8 cellular contexts compared by ENCODE assay signal in genomic region chr11:26753738-26754504, GRCh38. TPM values are rescaled to one million over a fixed set of nuclear protein-coding genes. Genes with fewer than 3 reads are reported as not detected.
DNase-seq lines count a peak whose midpoint lies in the region; ATAC-seq, FAIRE-seq and TF ChIP-seq lines count a peak whose summit lies in the region.

No MANE protein-coding gene starts in this region.

- no peaks in the 10 kb centered on the region for H3K36me3 ChIP-seq in bronchial epithelial cell (ENCODE audit: control insufficient read depth, insufficient read depth, low read length)
- H3K36me3 ChIP-seq in uterus, result no peaks in the 10 kb centered on the region

- H3K4me1 ChIP-seq in uterus, result no peaks in the 10 kb centered on the region

- TF ChIP-seq POLR2A in uterus (IDR thresholded peaks at IDR 0.05), result no peak

- no peaks in the 10 kb centered on the region for H3K9me3 ChIP-seq in uterus

- no peak overlapping the region for H3K27ac ChIP-seq in uterus

- H3K27me3 ChIP-seq in bronchial epithelial cell (ENCODE audit: control insufficient read depth, insufficient read depth, low read length) (no peaks in the 10 kb centered on the region), uterus (no peaks in the 10 kb centered on the region)

- in situ Hi-C loops in GM13976 (cut with MboI; ENCODE audit: low sequenced_read_pairs, unreplicated experiment), result loop anchor here (25.0 kb wide), 2 partner anchors 408 to 733 kb away; no protein-coding TSS in a partner anchor

- H3K4me3 ChIP-seq in bronchial epithelial cell (ENCODE audit: low read depth, low read length) (no peak overlapping the region), uterus (no peak overlapping the region)

- FAIRE-seq in A204.1 (lab: Jason Lieb, UNC), result peak; percentile 95
- FAIRE-seq in bronchial epithelial cell (lab: Jason Lieb, UNC), result no peak

- peak; percentile 73 for ATAC-seq in HG03439 (IDR thresholded peaks at IDR 0.05; ENCODE audit: unreplicated experiment)

- TF ChIP-seq CTCF in GM13976 (IDR thresholded peaks at IDR 0.05; ENCODE audit: borderline replicate concordance, control extremely low read depth, extremely low read depth, insufficient read depth, missing control alignments) (peak; percentile 48), bronchial epithelial cell (IDR thresholded peaks at IDR 0.05; ENCODE audit: insufficient read depth, low read length, severe bottlenecking) (peak; percentile 66), uterus (IDR thresholded peaks at IDR 0.05) (peak; percentile 70 to 76 (median 70))

- DNase-seq in GM13976 (ENCODE audit: low spot score) (no peak), NCI-H526 (lab: John Stamatoyannopoulos, UW) (peak; percentile 66 to 84), bronchial epithelial cell (ENCODE audit: low read depth) (peak; percentile 63), left kidney (ENCODE audit: low read depth, low spot score) (peak; percentile 82), uterus (peak; percentile 47 to 65), NK-92 (lab: John Stamatoyannopoulos, UW; ENCODE audit: unreplicated experiment) (no peak)

- intact Hi-C loops in uterus (cut with DNase I; ENCODE audit: low total_unique reads), result loop anchor here (10.0 kb wide), 1 partner anchor 401 kb away; no protein-coding TSS in a partner anchor

RNA-seq across cellular contexts. Expression of gene SLC5A12, which starts 32.1 kb away (rescaled TPM):
- total RNA-seq in bronchial epithelial cell, result not detected in 2 replicates
- total RNA-seq in uterus, result under 1 TPM in 1 of 4 donors, not detected in 3; 0.14 TPM

Comparison
In these comparisons a context has a peak if more than half of its experiments do, and no peak if none do; other contexts are left out.
1. DNase-seq: peak in NCI-H526 (2 of 2), bronchial epithelial cell (single experiment), left kidney (single experiment) and uterus (2 of 2); none in GM13976 (single experiment) and NK-92 (single experiment).
2. Peak in every context shown above with its lines, with median percentiles within 50 percentile points of each other: CTCF ChIP-seq.